Comparison of ENCODE assay signal across 12 cellular contexts in the genomic region with DNA sequence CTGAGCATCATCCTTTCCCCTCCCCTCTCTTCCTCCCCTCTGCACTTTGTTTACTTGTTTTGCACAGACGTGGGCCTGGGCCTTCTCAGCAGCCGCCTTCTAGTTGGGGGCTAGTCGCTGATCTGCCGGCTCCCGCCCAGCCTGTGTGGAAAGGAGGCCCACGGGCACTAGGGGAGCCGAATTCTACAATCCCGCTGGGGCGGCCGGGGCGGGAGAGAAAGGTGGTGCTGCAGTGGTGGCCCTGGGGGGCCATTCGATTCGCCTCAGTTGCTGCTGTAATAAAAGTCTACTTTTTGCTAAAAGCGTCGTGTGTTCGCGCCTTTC. TPM values are rescaled to one million over a fixed set of nuclear protein-coding genes. Genes with fewer than 3 reads are reported as not detected.
A peak's percentile ranks its signal among the peaks of the same experiment; 100 is the strongest.
DNase-seq lines count a peak whose midpoint lies in the region; ATAC-seq and TF ChIP-seq lines count a peak whose summit lies in the region.
"Had no signal": no experiment of that assay in that cellular context is flagged by ENCODE, and none has a peak within 500 bp of the region (broad histone marks: within the 10 kb centered on the region; RNA-seq: fewer than 3 reads in every experiment).

No MANE protein-coding gene starts in this region.

- no peak overlapping the region for H3K9ac ChIP-seq in colonic mucosa (ENCODE audit: low read depth in 2 of 2, low read length in 2 of 2)

- no peaks in the 10 kb centered on the region for H3K27me3 Mint-ChIP-seq in mesothelial cell of epicardium (ENCODE audit: low read depth)
- H3K27me3 Mint-ChIP-seq: activated CD4-positive, alpha-beta memory T cell treated with anti-CD3 and anti-CD28 coated beads, Interleukin-2, amount 10 ng/mL, durations not matched to agents 7 days and 5 days had no signal

- H3K9me3 Mint-ChIP-seq in mesothelial cell of epicardium: no peaks in the 10 kb centered on the region
- H3K9me3 Mint-ChIP-seq: activated CD4-positive, alpha-beta memory T cell treated with anti-CD3 and anti-CD28 coated beads, Interleukin-2, amount 10 ng/mL, durations not matched to agents 7 days and 5 days had no signal

- H3K27ac Mint-ChIP-seq in mesothelial cell of epicardium: no peak overlapping the region
- H3K27ac Mint-ChIP-seq: activated CD4-positive, alpha-beta memory T cell treated with anti-CD3 and anti-CD28 coated beads, Interleukin-2, amount 10 ng/mL, durations not matched to agents 7 days and 5 days had no signal

- TF ChIP-seq CTCF in cardiac muscle cell (IDR thresholded peaks at IDR 0.05; ENCODE audit: low read depth, low read length) (no peak), colonic mucosa (IDR thresholded peaks at IDR 0.05) (no peak), mesothelial cell of epicardium (IDR thresholded peaks at IDR 0.05; ENCODE audit: unreplicated experiment) (no peak), upper lobe of right lung (IDR thresholded peaks at IDR 0.05) (peak; percentile 20)

- ATAC-seq in Right ventricle myocardium inferior (no peak), upper lobe of right lung (no peak), GM19351 (IDR thresholded peaks at IDR 0.05; ENCODE audit: unreplicated experiment) (no peak), GM21717 (IDR thresholded peaks at IDR 0.05; ENCODE audit: unreplicated experiment) (no peak), HG02588 (IDR thresholded peaks at IDR 0.05; ENCODE audit: unreplicated experiment) (no peak)

- H3K27ac ChIP-seq in cardiac muscle cell: no peak overlapping the region
- H3K27ac ChIP-seq in colonic mucosa: peak overlapping the region; percentile 73
- no peak overlapping the region for H3K27ac ChIP-seq in upper lobe of right lung

- DNase-seq in cardiac muscle cell (ENCODE audit: low read depth in 1 of 2, low spot score in 1 of 2) (no peak), Right ventricle myocardium inferior (ENCODE audit: missing footprints) (no peak), colonic mucosa (no peak), mesothelial cell of epicardium (ENCODE audit: low spot score in 2 of 2, unreplicated experiment in 2 of 2) (no peak), upper lobe of right lung (no peak)
- DNase-seq: heart left ventricle, T1000 had no signal

- no peaks in the 10 kb centered on the region for H3K4me1 ChIP-seq in cardiac muscle cell (ENCODE audit: low read depth)
- no peaks in the 10 kb centered on the region for H3K4me1 ChIP-seq in colonic mucosa
- H3K4me1 ChIP-seq in upper lobe of right lung: no peaks in the 10 kb centered on the region

- H3K9me3 ChIP-seq in cardiac muscle cell (ENCODE audit: low read depth) (no peaks in the 10 kb centered on the region), colonic mucosa (no peaks in the 10 kb centered on the region), upper lobe of right lung (no peaks in the 10 kb centered on the region)
- H3K9me3 ChIP-seq: heart left ventricle, neutrophil had no signal

- peak overlapping the region; percentile 9 for H3K4me3 ChIP-seq in cardiac muscle cell
- H3K4me3 ChIP-seq in colonic mucosa: peak overlapping the region; percentile 50
- H3K4me3 ChIP-seq in upper lobe of right lung: peak overlapping the region; percentile 41
- H3K4me3 ChIP-seq: heart left ventricle had no signal

- peaks cover 42% of the 10 kb centered on the region for H3K36me3 Mint-ChIP-seq in mesothelial cell of epicardium

- H3K27me3 ChIP-seq in cardiac muscle cell (no peaks in the 10 kb centered on the region), colonic mucosa (no peaks in the 10 kb centered on the region), upper lobe of right lung (no peaks in the 10 kb centered on the region)
- H3K27me3 ChIP-seq: heart left ventricle, neutrophil had no signal

- intact Hi-C loops in Right ventricle myocardium inferior (cut with DNase I): no loop called here
- intact Hi-C loops in colonic mucosa (cut with DNase I): no loop called here
- intact Hi-C loops in upper lobe of right lung (cut with DNase I): no loop called here

- H3K36me3 ChIP-seq in cardiac muscle cell: peaks cover 34% of the 10 kb centered on the region
- H3K36me3 ChIP-seq in colonic mucosa: peaks cover 5% of the 10 kb centered on the region
- peaks cover 51% of the 10 kb centered on the region for H3K36me3 ChIP-seq in upper lobe of right lung

- peaks cover 13% of the 10 kb centered on the region for H3K4me1 Mint-ChIP-seq in mesothelial cell of epicardium

- peak overlapping the region; percentile 48 for H3K4me3 Mint-ChIP-seq in mesothelial cell of epicardium
- H3K4me3 Mint-ChIP-seq: activated CD4-positive, alpha-beta memory T cell treated with anti-CD3 and anti-CD28 coated beads, Interleukin-2, amount 10 ng/mL, durations not matched to agents 7 days and 5 days had no signal

RNA-seq across cellular contexts. Expression of gene KRTCAP3, which starts 0.3 kb away (rescaled TPM):
- total RNA-seq in cardiac muscle cell: 1.3 and 2.8 TPM in 2 replicates
- polyA plus RNA-seq in cardiac muscle cell: 2.0 and 4.9 TPM in 2 replicates
- 0.60 TPM for total RNA-seq in Right ventricle myocardium inferior
- total RNA-seq in colonic mucosa: 100 to 1,000 TPM in 1 of 2 donors, 10 to 100 TPM in 1; 91.8 to 147 TPM
- 24.5 to 26.1 TPM (median 25.5 TPM) in 3 replicates for total RNA-seq in mesothelial cell of epicardium
- total RNA-seq in upper lobe of right lung: 22.5 TPM

RNA-seq across cellular contexts. Expression of gene NRBP1, which starts 13.5 kb away (rescaled TPM):
- total RNA-seq in cardiac muscle cell (82.1 and 122 TPM in 2 replicates), Right ventricle myocardium inferior (58.4 TPM), colonic mucosa (10 to 100 TPM; 69.6 to 87.7 TPM), mesothelial cell of epicardium (126 to 130 TPM (median 129 TPM) in 3 replicates), upper lobe of right lung (75.8 TPM)
- 147 and 185 TPM in 2 replicates for polyA plus RNA-seq in cardiac muscle cell

RNA-seq across cellular contexts. Expression of gene PPM1G, which starts 32.5 kb away (rescaled TPM):
- total RNA-seq in cardiac muscle cell (96.2 and 101 TPM in 2 replicates), Right ventricle myocardium inferior (35.6 TPM), colonic mucosa (100 to 1,000 TPM in 1 of 2 donors, 10 to 100 TPM in 1; 63.0 to 119 TPM), mesothelial cell of epicardium (60.0 to 63.7 TPM (median 62.4 TPM) in 3 replicates), upper lobe of right lung (51.8 TPM)
- 84.8 and 93.0 TPM in 2 replicates for polyA plus RNA-seq in cardiac muscle cell

RNA-seq across cellular contexts. Expression of gene IFT172, which starts 47.6 kb away (rescaled TPM):
- total RNA-seq in cardiac muscle cell: 20.7 and 37.6 TPM in 2 replicates
- polyA plus RNA-seq in cardiac muscle cell: 35.1 and 35.4 TPM in 2 replicates
- total RNA-seq in Right ventricle myocardium inferior: 19.3 TPM
- 10 to 100 TPM; 34.7 to 52.6 TPM for total RNA-seq in colonic mucosa
- total RNA-seq in mesothelial cell of epicardium: 60.6 to 68.0 TPM (median 63.0 TPM) in 3 replicates
- total RNA-seq in upper lobe of right lung: 19.2 TPM

RNA-seq across cellular contexts. Expression of gene FNDC4, which starts 53.1 kb away (rescaled TPM):
- total RNA-seq in cardiac muscle cell: 39.4 and 53.4 TPM in 2 replicates
- 43.4 and 51.2 TPM in 2 replicates for polyA plus RNA-seq in cardiac muscle cell
- total RNA-seq in Right ventricle myocardium inferior: 2.9 TPM
- total RNA-seq in colonic mucosa: 1 to 10 TPM in 1 of 2 donors, under 1 TPM in 1; 0.64 to 1.1 TPM
- 8.1 to 8.4 TPM (median 8.4 TPM) in 3 replicates for total RNA-seq in mesothelial cell of epicardium
- total RNA-seq in upper lobe of right lung: 2.0 TPM
- total RNA-seq: activated CD4-positive, alpha-beta memory T cell treated with anti-CD3 and anti-CD28 coated beads, Interleukin-2, amount 10 ng/mL, durations not matched to agents 7 days and 5 days had no signal
